Comparison of ENCODE assay signal across 9 cellular contexts in genomic region chr16:21663889-21664647, GRCh38. TPM values are rescaled to one million over a fixed set of nuclear protein-coding genes. Genes with fewer than 3 reads are reported as not detected.
DNase-seq lines count a peak whose midpoint lies in the region; ATAC-seq and TF ChIP-seq lines count a peak whose summit lies in the region.
"Had no signal": no experiment of that assay in that cellular context is flagged by ENCODE, and none has a peak within 500 bp of the region (broad histone marks: within the 10 kb centered on the region; RNA-seq: fewer than 3 reads in every experiment).

Gene OTOA, plus strand, starts transcription at chr16:21663968. Its CDS starts 14,547 bp downstream, at chr16:21678515.

- no peaks in the 10 kb centered on the region for H3K9me3 Mint-ChIP-seq in CD4-positive, alpha-beta memory T cell
- H3K9me3 Mint-ChIP-seq in dendritic cell treated with granulocyte-macrophage colony-stimulating factor and Interleukin-4, amounts not matched to agents 40 ng/mL and 50 ng/mL, for 4 days: no peaks in the 10 kb centered on the region
- H3K9me3 Mint-ChIP-seq in neural crest cell: peaks cover 2% of the 10 kb centered on the region

- H3K27me3 ChIP-seq in CD4-positive, alpha-beta memory T cell (ENCODE audit: insufficient read depth, low read length): no peaks in the 10 kb centered on the region

- CTCF ChIA-PET in CD4-positive, alpha-beta memory T cell (lab: Charles Lee; ENCODE audit: partially characterized antibody): interaction anchor here (0.9 to 1.2 kb wide), 4 partner anchors 14 to 43 kb away, joined by 3 to 4 read pairs (median 3); no protein-coding TSS in a partner anchor

- no peak for TF ChIP-seq CTCF in neural crest cell (conservative IDR thresholded peaks at IDR 0.05)
- TF ChIP-seq CTCF in GM20000 (IDR thresholded peaks at IDR 0.05; ENCODE audit: extremely low read depth, missing control alignments): no peak

- peak in 3 of 5 donors; percentile 17 to 36 (median 17) for DNase-seq in CD4-positive, alpha-beta memory T cell
- no peak for DNase-seq in neural crest cell (ENCODE audit: low read depth, low spot score)
- no peak for DNase-seq in NCI-H2196 treated with DMSO at 0.1 percent for 48 hours (lab: John Stamatoyannopoulos, UW; ENCODE audit: unreplicated experiment)
- no peak for DNase-seq in GM20000 (ENCODE audit: low spot score)
- DNase-seq in NCI-H1694 treated with DMSO at 0.1 percent for 48 hours (lab: John Stamatoyannopoulos, UW): no peak

- H3K4me3 Mint-ChIP-seq in CD4-positive, alpha-beta memory T cell: peak within 1 kb of the TSS; percentile 52 to 83 (median 72)
- peak within 1 kb of the TSS; percentile 64 for H3K4me3 Mint-ChIP-seq in dendritic cell treated with granulocyte-macrophage colony-stimulating factor and Interleukin-4, amounts not matched to agents 40 ng/mL and 50 ng/mL, for 4 days
- peak within 1 kb of the TSS; percentile 62 for H3K4me3 Mint-ChIP-seq in neural crest cell

- intact Hi-C loops in CD4-positive, alpha-beta memory T cell (cut with micrococcal nuclease): loop anchor here (2.0 kb wide), 1 partner anchor 39 kb away; no protein-coding TSS in a partner anchor
- intact Hi-C loops in dendritic cell treated with granulocyte-macrophage colony-stimulating factor and Interleukin-4, amounts not matched to agents 40 ng/mL and 50 ng/mL, for 4 days (cut with micrococcal nuclease): no loop called here

- no peaks in the 10 kb centered on the region for H3K9me3 ChIP-seq in CD4-positive, alpha-beta memory T cell (ENCODE audit: control insufficient read depth in 1 of 2, low read length in 2 of 2)
- H3K9me3 ChIP-seq: SJSA1 had no signal

- peak; percentile 33; the same call in 2 of the 3 replicates for ATAC-seq in SK-N-SH treated with all-trans-retinoic acid at 6 μM for 48 hours
- ATAC-seq in GM18498 (IDR thresholded peaks at IDR 0.05; ENCODE audit: unreplicated experiment): no peak

- peak within 1 kb of the TSS in 1 of 2 donors; percentile 28 for H3K4me3 ChIP-seq in CD4-positive, alpha-beta memory T cell (ENCODE audit: low read length in 2 of 2)
- H3K4me3 ChIP-seq: SJSA1 had no signal

- no peaks in the 10 kb centered on the region for H3K36me3 ChIP-seq in CD4-positive, alpha-beta memory T cell (ENCODE audit: insufficient read depth, low read length)
- H3K36me3 ChIP-seq: SJSA1 had no signal

- H3K27me3 Mint-ChIP-seq in CD4-positive, alpha-beta memory T cell: peaks cover 0 to 1% of the 10 kb centered on the region in 2 donors
- H3K27me3 Mint-ChIP-seq in dendritic cell treated with granulocyte-macrophage colony-stimulating factor and Interleukin-4, amounts not matched to agents 40 ng/mL and 50 ng/mL, for 4 days: peaks cover 14% of the 10 kb centered on the region
- H3K27me3 Mint-ChIP-seq in neural crest cell (ENCODE audit: low read depth): peaks cover 13% of the 10 kb centered on the region

- H3K4me1 ChIP-seq in CD4-positive, alpha-beta memory T cell (ENCODE audit: insufficient read depth, low read length): peaks cover 25% of the 10 kb centered on the region
- H3K4me1 ChIP-seq: SJSA1 had no signal

- POLR2A ChIA-PET in CD4-positive, alpha-beta memory T cell (lab: Charles Lee; ENCODE audit: partially characterized antibody): interaction anchor here (1.2 kb wide), 1 partner anchor 16 kb away, joined by 3 read pairs; no protein-coding TSS in a partner anchor

- H3K36me3 Mint-ChIP-seq in CD4-positive, alpha-beta memory T cell: no peaks in the 10 kb centered on the region
- H3K36me3 Mint-ChIP-seq in dendritic cell treated with granulocyte-macrophage colony-stimulating factor and Interleukin-4, amounts not matched to agents 40 ng/mL and 50 ng/mL, for 4 days (ENCODE audit: low read depth): no peaks in the 10 kb centered on the region
- H3K36me3 Mint-ChIP-seq in neural crest cell (ENCODE audit: low read depth): peaks cover 4% of the 10 kb centered on the region

- peak within 1 kb of the TSS in 5 of 7 donors; percentile 53 to 74 (median 57) for H3K27ac Mint-ChIP-seq in CD4-positive, alpha-beta memory T cell
- no peak within 1 kb of the TSS for H3K27ac Mint-ChIP-seq in dendritic cell treated with granulocyte-macrophage colony-stimulating factor and Interleukin-4, amounts not matched to agents 40 ng/mL and 50 ng/mL, for 4 days
- H3K27ac Mint-ChIP-seq in neural crest cell (ENCODE audit: unreplicated experiment): no peak within 1 kb of the TSS

- no peak within 1 kb of the TSS for H3K27ac ChIP-seq in CD4-positive, alpha-beta memory T cell (ENCODE audit: low read depth, low read length)
- H3K27ac ChIP-seq: SJSA1 had no signal

- peaks cover 13 to 38% (median 20%) of the 10 kb centered on the region in 4 donors for H3K4me1 Mint-ChIP-seq in CD4-positive, alpha-beta memory T cell
- peaks cover 22% of the 10 kb centered on the region for H3K4me1 Mint-ChIP-seq in dendritic cell treated with granulocyte-macrophage colony-stimulating factor and Interleukin-4, amounts not matched to agents 40 ng/mL and 50 ng/mL, for 4 days (ENCODE audit: low read depth)
- H3K4me1 Mint-ChIP-seq in neural crest cell: peaks cover 29% of the 10 kb centered on the region

TF ChIP-seq in SK-N-SH treated with all-trans-retinoic acid at 6 μM for 48 hours, 23 proteins besides CTCF, POLR2A, EP300 and RAD21:
- TF ChIP-seq TSHZ2 (CRISPR knock-in tag; IDR thresholded peaks at IDR 0.05): no peak
- no peak for TF ChIP-seq SNAI2 (CRISPR knock-in tag; IDR thresholded peaks at IDR 0.05)
- no peak for TF ChIP-seq PATZ1 (CRISPR knock-in tag; IDR thresholded peaks at IDR 0.05; ENCODE audit: borderline replicate concordance)
- TF ChIP-seq CREB5 (CRISPR knock-in tag; IDR thresholded peaks at IDR 0.05; ENCODE audit: low read depth): no peak
- TF ChIP-seq OSR1 (CRISPR knock-in tag; IDR thresholded peaks at IDR 0.05): no peak
TF ChIP-seq in SK-N-SH treated with all-trans-retinoic acid at 6 μM for 48 hours: peak in this region for 0.

RNA-seq across cellular contexts. Expression of gene OTOA, which starts in this region (rescaled TPM):
- under 1 TPM; 0.11 to 0.17 TPM for total RNA-seq in CD4-positive, alpha-beta memory T cell
- polyA plus RNA-seq in CD4-positive, alpha-beta memory T cell: not detected
- total RNA-seq in neural crest cell: 0.21 and 0.34 TPM in 2 replicates
- total RNA-seq: SJSA1 had no signal

Comparison
In these comparisons a context has a peak if more than half of its experiments do, and no peak if none do; other contexts are left out.
1. Peak in DNase-seq in CD4-positive, alpha-beta memory T cell; RNA of the gene not detected or under 1 TPM.
2. H3K27ac Mint-ChIP-seq: peak in CD4-positive, alpha-beta memory T cell (5 of 7); none in dendritic cell treated with granulocyte-macrophage colony-stimulating factor and Interleukin-4, amounts not matched to agents 40 ng/mL and 50 ng/mL, for 4 days (single experiment) and neural crest cell (single experiment).
3. Peak in every context shown above with its lines, with median percentiles within 50 percentile points of each other: H3K4me3 Mint-ChIP-seq.